ENCODE assay signal across 16 cellular contexts in the genomic region with DNA sequence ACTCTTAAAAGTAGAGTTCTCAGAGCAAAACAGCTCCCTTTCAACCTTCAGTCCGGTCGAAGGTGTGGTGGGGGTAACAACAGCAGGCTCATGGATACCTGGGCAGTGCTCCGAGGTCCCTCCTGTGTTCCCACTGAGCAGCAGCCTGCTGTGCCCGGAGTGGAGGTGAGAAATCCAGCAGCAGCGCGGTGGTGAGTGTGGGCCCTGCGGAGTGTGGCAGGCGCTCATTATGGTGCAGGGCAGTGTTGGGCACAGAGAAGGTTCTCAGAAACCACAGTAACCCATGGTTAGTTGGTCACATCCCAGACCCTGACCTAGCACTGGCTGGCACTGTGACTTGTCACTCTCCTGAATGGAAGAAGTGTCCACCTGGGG. TPM values are rescaled to one million over a fixed set of nuclear protein-coding genes. Genes with fewer than 3 reads are reported as not detected.
A peak's percentile ranks its signal among the peaks of the same experiment; 100 is the strongest.
DNase-seq lines count a peak whose midpoint lies in the region; ATAC-seq and TF ChIP-seq lines count a peak whose summit lies in the region.
"Had no signal": no experiment of that assay in that cellular context is flagged by ENCODE, and none has a peak within 500 bp of the region (broad histone marks: within the 10 kb centered on the region; RNA-seq: fewer than 3 reads in every experiment).

No MANE protein-coding gene starts in this region.

- H3K4me2 ChIP-seq in neural progenitor cell = no peak overlapping the region

- H3K79me2 ChIP-seq in neural progenitor cell (ENCODE audit: low read depth) = peaks cover 42% of the 10 kb centered on the region

- no peak overlapping the region for H2AFZ ChIP-seq in neural progenitor cell (replicated peaks)

- H3K4me1 ChIP-seq in body of pancreas = peaks cover 84% of the 10 kb centered on the region
- H3K4me1 ChIP-seq in neural progenitor cell = peaks cover 9% of the 10 kb centered on the region

- H3K9me3 ChIP-seq in body of pancreas (no peaks in the 10 kb centered on the region), neural progenitor cell (ENCODE audit: low read depth) (no peaks in the 10 kb centered on the region)

- peak; percentile 22 for TF ChIP-seq POLR2A in GM19099 (IDR thresholded peaks at IDR 0.05; ENCODE audit: extremely low read depth, insufficient read length, low read depth)
- TF ChIP-seq POLR2A in body of pancreas (IDR thresholded peaks at IDR 0.05) = no peak

- 20 to 42% methylated on average over 1 to 8 of the region's 8 CpGs for WGBS in body of pancreas, 2 donors

- H3K36me3 ChIP-seq in body of pancreas (replicated peaks in 1 of 2; ENCODE audit: insufficient read depth in 1 of 2, low read depth in 2 of 2) (no peaks in the 10 kb centered on the region), neural progenitor cell (no peaks in the 10 kb centered on the region)

- H4K20me1 ChIP-seq in neural progenitor cell (ENCODE audit: low read depth) = peaks cover 50% of the 10 kb centered on the region

- DNase-seq in T-helper 1 cell (no peak), body of pancreas (no peak), neural progenitor cell (ENCODE audit: low spot score) (no peak), NCI-H146 (lab: John Stamatoyannopoulos, UW) (no peak), DMS153 (lab: John Stamatoyannopoulos, UW) (no peak)
- DNase-seq: activated CD4-positive, alpha-beta T cell treated with anti-CD3 and anti-CD28 coated beads, Interleukin-2, amount 50 U/mL, for 1 hour; activated naive CD4-positive, alpha-beta T cell; Kasumi-1 had no signal

- TF ChIP-seq CTCF in body of pancreas (IDR thresholded peaks at IDR 0.05) = no peak
- TF ChIP-seq CTCF in neural progenitor cell (IDR thresholded peaks at IDR 0.05) = no peak

- intact Hi-C loops in body of pancreas (cut with DNase I) = no loop called here

- H3K27me3 Mint-ChIP-seq in T-helper 1 cell treated with Interleukin-12 subunit alpha and Interleukin-12 subunit beta and Interleukin-4 antibody, amounts not matched to agents 30 μg/mL and 1 μg/mL, for 36 hours (ENCODE audit: low read depth) = peaks cover 4% of the 10 kb centered on the region
- peaks cover 11% of the 10 kb centered on the region for H3K27me3 Mint-ChIP-seq in neural progenitor cell (ENCODE audit: insufficient read depth, low read depth)

- ATAC-seq in body of pancreas = no peak
- ATAC-seq in GM18498 (IDR thresholded peaks at IDR 0.05; ENCODE audit: unreplicated experiment) = no peak
- ATAC-seq: left ventricle myocardium superior had no signal

- H3K4me1 Mint-ChIP-seq in T-helper 1 cell treated with Interleukin-12 subunit alpha and Interleukin-12 subunit beta and Interleukin-4 antibody, amounts not matched to agents 30 μg/mL and 1 μg/mL, for 36 hours (ENCODE audit: low read depth) = peaks cover 25% of the 10 kb centered on the region
- peaks cover 16% of the 10 kb centered on the region for H3K4me1 Mint-ChIP-seq in neural progenitor cell

- H3K36me3 Mint-ChIP-seq in T-helper 1 cell treated with Interleukin-12 subunit alpha and Interleukin-12 subunit beta and Interleukin-4 antibody, amounts not matched to agents 30 μg/mL and 1 μg/mL, for 36 hours (ENCODE audit: low read depth) = peaks cover 20% of the 10 kb centered on the region
- peaks cover 6% of the 10 kb centered on the region for H3K36me3 Mint-ChIP-seq in neural progenitor cell

- H3K27me3 ChIP-seq in body of pancreas (no peaks in the 10 kb centered on the region), neural progenitor cell (no peaks in the 10 kb centered on the region)

- H3K9me3 Mint-ChIP-seq in T-helper 1 cell treated with Interleukin-12 subunit alpha and Interleukin-12 subunit beta and Interleukin-4 antibody, amounts not matched to agents 30 μg/mL and 1 μg/mL, for 36 hours = no peaks in the 10 kb centered on the region
- no peaks in the 10 kb centered on the region for H3K9me3 Mint-ChIP-seq in neural progenitor cell

- no peak overlapping the region for H3K4me3 Mint-ChIP-seq in T-helper 1 cell treated with Interleukin-12 subunit alpha and Interleukin-12 subunit beta and Interleukin-4 antibody, amounts not matched to agents 30 μg/mL and 1 μg/mL, for 36 hours
- H3K4me3 Mint-ChIP-seq in neural progenitor cell = peak overlapping the region; percentile 38

- H3K27ac Mint-ChIP-seq in T-helper 1 cell treated with Interleukin-12 subunit alpha and Interleukin-12 subunit beta and Interleukin-4 antibody, amounts not matched to agents 30 μg/mL and 1 μg/mL, for 36 hours = peak overlapping the region; percentile 20
- H3K27ac Mint-ChIP-seq in neural progenitor cell = no peak overlapping the region

- H3K4me3 ChIP-seq in body of pancreas (no peak overlapping the region), neural progenitor cell (no peak overlapping the region)

- H3F3A ChIP-seq in neural progenitor cell (ENCODE audit: low read depth) = peaks cover 63% of the 10 kb centered on the region

- peak overlapping the region; percentile 90 to 98 (median 96) for H3K27ac ChIP-seq in body of pancreas
- H3K27ac ChIP-seq in neural progenitor cell = no peak overlapping the region

- H3K9ac ChIP-seq in neural progenitor cell = no peak overlapping the region

RNA-seq across cellular contexts. Expression of a gene that starts 5.0 kb away (rescaled TPM):
- 1,000 to 10,000 TPM; 1,462 to 4,394 TPM for total RNA-seq in body of pancreas
- total RNA-seq in neural progenitor cell (ENCODE audit: low replicate concordance) = 203 and 344 TPM in 2 replicates

RNA-seq across cellular contexts. Expression of a gene that starts 5.8 kb away (rescaled TPM):
- total RNA-seq in body of pancreas (100 to 1,000 TPM; 109 to 141 TPM), neural progenitor cell (ENCODE audit: low replicate concordance) (25.1 and 47.9 TPM in 2 replicates)

RNA-seq across cellular contexts. Expression of a gene that starts 26.0 kb away (rescaled TPM):
- total RNA-seq in body of pancreas = 10 to 100 TPM; 17.1 to 72.2 TPM
- total RNA-seq in neural progenitor cell (ENCODE audit: low replicate concordance) = 140 and 156 TPM in 2 replicates

RNA-seq across cellular contexts. Expression of a gene that starts 26.2 kb away (rescaled TPM):
- total RNA-seq in body of pancreas (100 to 1,000 TPM in 1 of 2 donors, 10 to 100 TPM in 1; 58.1 to 111 TPM), neural progenitor cell (ENCODE audit: low replicate concordance) (100 and 220 TPM in 2 replicates)

RNA-seq across cellular contexts. Expression of a gene that starts 30.5 kb away (rescaled TPM):
- not detected for total RNA-seq in body of pancreas
- 0.12 TPM in 1 of 2 replicates, not detected in the other for total RNA-seq in neural progenitor cell (ENCODE audit: low replicate concordance)
- total RNA-seq: A172; cerebellum; H1; T-helper 2 cell treated with Interferon-gamma antibody and Interleukin-4, amounts not matched to agents 100 ng/mL and 5 ng/mL, for 36 hours had no signal
